Comparison of ENCODE assay signal across 8 cellular contexts in the genomic region with DNA sequence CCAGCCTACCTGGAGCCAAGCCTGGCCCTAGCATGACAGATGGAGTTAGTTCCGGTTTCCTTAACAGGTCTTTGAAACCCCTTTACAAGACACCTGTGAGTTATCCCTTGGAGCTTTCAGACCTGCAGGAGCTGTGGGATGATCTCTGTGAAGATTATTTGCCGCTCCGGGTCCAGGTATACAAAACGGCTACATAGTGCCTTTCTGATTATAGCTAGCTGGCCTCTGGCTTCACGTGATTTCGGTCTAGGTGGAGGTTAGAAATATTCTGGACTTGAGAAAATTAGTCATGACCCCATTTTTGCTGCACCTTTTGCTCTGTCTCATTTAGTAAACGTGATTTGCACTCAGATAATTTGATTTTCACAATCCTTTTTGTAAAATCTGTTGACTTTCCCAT.
DNase-seq lines count a peak whose midpoint lies in the region; ATAC-seq and TF ChIP-seq lines count a peak whose summit lies in the region.
"Not testable (repeated sequence)": the region's sequence is repeated elsewhere in the genome, so short reads cannot be mapped to it uniquely, and the experiment has no call there.

No MANE protein-coding gene starts in this region.

- ATAC-seq in PC-3; activated T-cell treated with anti-CD3 and anti-CD28 coated beads, Interleukin-2, amount 50 U/mL, for 72 hours (replicated peaks in 1 of 2); naive thymus-derived CD4-positive, alpha-beta T cell; stimulated activated memory B cell treated with anti-CD40 and anti-IgM and Interleukin-4, amounts not matched to agents 10 μg/mL and 1 μg/mL and 100 μg/mL, for 72 hours: not testable (repeated sequence)

- H3K4me2 ChIP-seq in PC-3 (ENCODE audit: low read length) = peak overlapping the region; percentile 90

- H3K27me3 ChIP-seq in PC-3 (ENCODE audit: low read length); naive thymus-derived CD4-positive, alpha-beta T cell (ENCODE audit: control insufficient read depth in 2 of 2, insufficient read depth in 2 of 2, low read length in 2 of 2): not testable (repeated sequence)

- CTCF ChIA-PET in PC-3 (lab: Charles Lee); naive thymus-derived CD4-positive, alpha-beta T cell (lab: Charles Lee): not testable (repeated sequence)

- peak overlapping the region; percentile 36 for H3K4me3 ChIP-seq in AG09309 (ENCODE audit: control insufficient read depth, low read depth, low read length)
- H3K4me3 ChIP-seq in HFF-Myc (replicated peaks; ENCODE audit: low read depth, low read length) = peak overlapping the region; percentile 54
- peak overlapping the region; percentile 69 for H3K4me3 ChIP-seq in PC-3 (ENCODE audit: low read length)
- peak overlapping the region; percentile 67 to 68 for H3K4me3 ChIP-seq in foreskin fibroblast (ENCODE audit: low read depth in 1 of 2, low read length in 2 of 2)
- not testable (repeated sequence) for H3K4me3 ChIP-seq in naive thymus-derived CD4-positive, alpha-beta T cell (ENCODE audit: low read length)

- H3K4me1 ChIP-seq in PC-3 (ENCODE audit: insufficient read depth, low read length); naive thymus-derived CD4-positive, alpha-beta T cell (ENCODE audit: control insufficient read depth in 2 of 2, insufficient read depth in 2 of 2, low read length in 2 of 2): not testable (repeated sequence)

- H3F3A ChIP-seq in PC-3 (ENCODE audit: low read length, unreplicated experiment) = not testable (repeated sequence)

- not testable (repeated sequence) for H3K9me3 Mint-ChIP-seq in activated T-cell treated with anti-CD3 and anti-CD28 coated beads, Interleukin-2, amount 50 U/mL, for 72 hours; naive thymus-derived CD4-positive, alpha-beta T cell; stimulated activated memory B cell treated with anti-CD40 and anti-IgM and Interleukin-4, amounts not matched to agents 10 μg/mL and 1 μg/mL and 100 μg/mL, for 72 hours

- not testable (repeated sequence) for H4K20me1 ChIP-seq in PC-3 (ENCODE audit: low read length)

- intact Hi-C loops in PC-3 (cut with micrococcal nuclease); naive thymus-derived CD4-positive, alpha-beta T cell (cut with micrococcal nuclease): not testable (repeated sequence)

- H3K4me3 Mint-ChIP-seq in activated T-cell treated with anti-CD3 and anti-CD28 coated beads, Interleukin-2, amount 50 U/mL, for 72 hours = peak overlapping the region; percentile 70 to 89
- peak overlapping the region; percentile 48 to 87 (median 74) for H3K4me3 Mint-ChIP-seq in naive thymus-derived CD4-positive, alpha-beta T cell
- peak overlapping the region; percentile 68 for H3K4me3 Mint-ChIP-seq in stimulated activated memory B cell treated with anti-CD40 and anti-IgM and Interleukin-4, amounts not matched to agents 10 μg/mL and 1 μg/mL and 100 μg/mL, for 72 hours

- not testable (repeated sequence) for H2AFZ ChIP-seq in PC-3 (ENCODE audit: low read length)

- H3K79me2 ChIP-seq in PC-3 (ENCODE audit: low read length) = peaks cover 40% of the 10 kb centered on the region

- not testable (repeated sequence) for H3K36me3 ChIP-seq in PC-3 (ENCODE audit: low read depth, low read length); naive thymus-derived CD4-positive, alpha-beta T cell (ENCODE audit: control insufficient read depth in 2 of 3, insufficient read depth in 3 of 3, low read length in 3 of 3)

- H3K4me1 Mint-ChIP-seq in activated T-cell treated with anti-CD3 and anti-CD28 coated beads, Interleukin-2, amount 50 U/mL, for 72 hours (ENCODE audit: low read depth) = peaks cover 11% of the 10 kb centered on the region
- peaks cover 6 to 26% (median 15%) of the 10 kb centered on the region in 7 donors for H3K4me1 Mint-ChIP-seq in naive thymus-derived CD4-positive, alpha-beta T cell
- peaks cover 13% of the 10 kb centered on the region for H3K4me1 Mint-ChIP-seq in stimulated activated memory B cell treated with anti-CD40 and anti-IgM and Interleukin-4, amounts not matched to agents 10 μg/mL and 1 μg/mL and 100 μg/mL, for 72 hours

- H3K9me3 ChIP-seq in PC-3 (ENCODE audit: low read length); naive thymus-derived CD4-positive, alpha-beta T cell (ENCODE audit: control insufficient read depth in 2 of 3, low read length in 3 of 3): not testable (repeated sequence)

- not testable (repeated sequence) for H3K27ac ChIP-seq in PC-3 (ENCODE audit: low read length); naive thymus-derived CD4-positive, alpha-beta T cell (ENCODE audit: low read depth, low read length)

- H3K27ac Mint-ChIP-seq in activated T-cell treated with anti-CD3 and anti-CD28 coated beads, Interleukin-2, amount 50 U/mL, for 72 hours = not testable (repeated sequence)
- peak overlapping the region in 3 of 9 donors; percentile 41 to 63 (median 45) for H3K27ac Mint-ChIP-seq in naive thymus-derived CD4-positive, alpha-beta T cell
- H3K27ac Mint-ChIP-seq in stimulated activated memory B cell treated with anti-CD40 and anti-IgM and Interleukin-4, amounts not matched to agents 10 μg/mL and 1 μg/mL and 100 μg/mL, for 72 hours = peak overlapping the region; percentile 46

- TF ChIP-seq CTCF in AG09309 (IDR thresholded peaks at IDR 0.05; ENCODE audit: control insufficient read depth, insufficient read depth, low read depth, low read length, missing control alignments); HFF-Myc (IDR thresholded peaks at IDR 0.05; ENCODE audit: low read depth, low read length, missing control alignments); PC-3 (conservative IDR thresholded peaks at IDR 0.05; ENCODE audit: low read depth, low read length); foreskin fibroblast (IDR thresholded peaks at IDR 0.05; ENCODE audit: low read depth, low read length): not testable (repeated sequence)

- not testable (repeated sequence) for BruUV-seq in PC-3 (replicated peaks; lab: Mats Ljungman, UMichigan)

- POLR2A ChIA-PET in PC-3 (lab: Charles Lee; ENCODE audit: unreplicated experiment); naive thymus-derived CD4-positive, alpha-beta T cell (lab: Charles Lee): not testable (repeated sequence)

- DNase-seq in AG09309 (ENCODE audit: low read depth); HFF-Myc (ENCODE audit: extremely low read depth, low read depth); PC-3; activated T-cell treated with anti-CD3 and anti-CD28 coated beads, Interleukin-2, amount 50 U/mL, for 72 hours; foreskin fibroblast; naive thymus-derived CD4-positive, alpha-beta T cell: not testable (repeated sequence)
- peak; percentile 31 for DNase-seq in cerebellar cortex (ENCODE audit: low spot score)

- H3K9ac ChIP-seq in PC-3 (ENCODE audit: low read length) = peak overlapping the region; percentile 1; the same call in 1 of the 2 replicates

- not testable (repeated sequence) for H3K36me3 Mint-ChIP-seq in activated T-cell treated with anti-CD3 and anti-CD28 coated beads, Interleukin-2, amount 50 U/mL, for 72 hours (ENCODE audit: insufficient read depth in 2 of 2); naive thymus-derived CD4-positive, alpha-beta T cell; stimulated activated memory B cell treated with anti-CD40 and anti-IgM and Interleukin-4, amounts not matched to agents 10 μg/mL and 1 μg/mL and 100 μg/mL, for 72 hours

- H3K27me3 Mint-ChIP-seq in activated T-cell treated with anti-CD3 and anti-CD28 coated beads, Interleukin-2, amount 50 U/mL, for 72 hours (ENCODE audit: low read depth); naive thymus-derived CD4-positive, alpha-beta T cell; stimulated activated memory B cell treated with anti-CD40 and anti-IgM and Interleukin-4, amounts not matched to agents 10 μg/mL and 1 μg/mL and 100 μg/mL, for 72 hours: not testable (repeated sequence)

- not testable (repeated sequence) for H3K9me2 ChIP-seq in PC-3 (replicated peaks; ENCODE audit: low read length)
